In genomic region chr4:67522851-67523671, GRCh38 we compare ENCODE assay signal across 1 cellular context.
TF ChIP-seq lines count a peak whose summit lies in the region.

No MANE protein-coding gene starts in this region.

TF ChIP-seq in K562, 482 proteins besides CTCF, POLR2A, EP300 and RAD21 (continued from another document and continues in another):
- TF ChIP-seq ZNF398 (CRISPR knock-in tag; IDR thresholded peaks at IDR 0.05) = no peak
- no peak for TF ChIP-seq GMEB1 (CRISPR knock-in tag; IDR thresholded peaks at IDR 0.05)
- no peak for TF ChIP-seq RBM17 (IDR thresholded peaks at IDR 0.05; ENCODE audit: borderline replicate concordance, low read depth, low read length)
- no peak for TF ChIP-seq RNF219 (CRISPR knock-in tag; IDR thresholded peaks at IDR 0.05)
- TF ChIP-seq E2F3 (CRISPR knock-in tag; IDR thresholded peaks at IDR 0.05) = no peak
- no peak for TF ChIP-seq E2F8 (IDR thresholded peaks at IDR 0.05; ENCODE audit: low read depth, partially characterized antibody)
- no peak for TF ChIP-seq ESRRB (CRISPR knock-in tag; IDR thresholded peaks at IDR 0.05; ENCODE audit: borderline replicate concordance)
- no peak for TF ChIP-seq ZNF134 (CRISPR knock-in tag; conservative IDR thresholded peaks at IDR 0.05)
- TF ChIP-seq ZNF140 (CRISPR knock-in tag; IDR thresholded peaks at IDR 0.05) = no peak
- TF ChIP-seq ZBTB43 (CRISPR knock-in tag; IDR thresholded peaks at IDR 0.05) = no peak
- TF ChIP-seq GTF2F1 (IDR thresholded peaks at IDR 0.05; ENCODE audit: low read depth, low read length) = no peak
- TF ChIP-seq ZNF639 (CRISPR knock-in tag; conservative IDR thresholded peaks at IDR 0.05 in 1 of 2, IDR thresholded peaks at IDR 0.05 in 1 of 2) = no peak
- no peak for TF ChIP-seq RBM14 (IDR thresholded peaks at IDR 0.05; ENCODE audit: borderline replicate concordance, insufficient read depth, low read depth, low read length)
- no peak for TF ChIP-seq RB1 (IDR thresholded peaks at IDR 0.05; ENCODE audit: low read depth)
- TF ChIP-seq FOXK1 (CRISPR knock-in tag; IDR thresholded peaks at IDR 0.05; ENCODE audit: borderline replicate concordance) = no peak
- TF ChIP-seq MITF (IDR thresholded peaks at IDR 0.05) = no peak
- no peak for TF ChIP-seq ZKSCAN3 (CRISPR knock-in tag; IDR thresholded peaks at IDR 0.05)
- TF ChIP-seq CHD4 (IDR thresholded peaks at IDR 0.05; ENCODE audit: insufficient read depth, insufficient replicate concordance, low read depth, low read length, poor library complexity, severe bottlenecking) = no peak
- TF ChIP-seq ZNF23 (CRISPR knock-in tag; IDR thresholded peaks at IDR 0.05) = no peak
- TF ChIP-seq ZSCAN29 (IDR thresholded peaks at IDR 0.05) = no peak
- no peak for TF ChIP-seq MXD1 (CRISPR knock-in tag; IDR thresholded peaks at IDR 0.05; ENCODE audit: borderline replicate concordance, poor library complexity, severe bottlenecking)
- TF ChIP-seq OTX1 (CRISPR knock-in tag; IDR thresholded peaks at IDR 0.05) = no peak
- TF ChIP-seq TCF7L2 (IDR thresholded peaks at IDR 0.05; ENCODE audit: low read depth, low read length) = no peak
- no peak for TF ChIP-seq ZBTB34 (CRISPR knock-in tag; IDR thresholded peaks at IDR 0.05)
- no peak for TF ChIP-seq KDM5B (IDR thresholded peaks at IDR 0.05; ENCODE audit: insufficient replicate concordance, low read depth, low read length)
- TF ChIP-seq POLR3A (IDR thresholded peaks at IDR 0.05; ENCODE audit: borderline replicate concordance, extremely low read depth, insufficient read depth, insufficient read length) = no peak
- TF ChIP-seq THAP7 (CRISPR knock-in tag; IDR thresholded peaks at IDR 0.05) = no peak
- no peak for TF ChIP-seq NFYB (IDR thresholded peaks at IDR 0.05; ENCODE audit: extremely low read depth, insufficient read length)
- TF ChIP-seq SNRNP70 (optimal IDR thresholded peaks at IDR 0.05; ENCODE audit: low read depth, low read length) = no peak
- no peak for TF ChIP-seq DDX20 (tag; IDR thresholded peaks at IDR 0.05; ENCODE audit: low read depth)
- TF ChIP-seq KLF13 (tag; IDR thresholded peaks at IDR 0.05; ENCODE audit: borderline replicate concordance, low read depth) = no peak
- no peak for TF ChIP-seq ZNF324 (CRISPR knock-in tag; IDR thresholded peaks at IDR 0.05)
- no peak for TF ChIP-seq HMG20B (CRISPR knock-in tag; IDR thresholded peaks at IDR 0.05)
- no peak for TF ChIP-seq ZFP30 (CRISPR knock-in tag; IDR thresholded peaks at IDR 0.05; ENCODE audit: borderline replicate concordance)
- no peak for TF ChIP-seq ZNF174 (CRISPR knock-in tag; IDR thresholded peaks at IDR 0.05)
- no peak for TF ChIP-seq ZNF217 (CRISPR knock-in tag; IDR thresholded peaks at IDR 0.05)
- TF ChIP-seq PYGO2 (tag; IDR thresholded peaks at IDR 0.05) = no peak
- no peak for TF ChIP-seq ZNF584 (CRISPR knock-in tag; IDR thresholded peaks at IDR 0.05; ENCODE audit: low read depth)
- no peak for TF ChIP-seq TFE3 (CRISPR knock-in tag; IDR thresholded peaks at IDR 0.05)
- TF ChIP-seq BRF2 (IDR thresholded peaks at IDR 0.05; ENCODE audit: borderline replicate concordance, insufficient read depth, insufficient read length) = no peak
- peak; percentile 80 for TF ChIP-seq TEAD4 (IDR thresholded peaks at IDR 0.05; ENCODE audit: low read length)
- no peak for TF ChIP-seq TEAD4 (CRISPR knock-in tag; IDR thresholded peaks at IDR 0.05; ENCODE audit: borderline replicate concordance)
- no peak for TF ChIP-seq HDAC8 (tag; IDR thresholded peaks at IDR 0.05)
- no peak for TF ChIP-seq ZNF717 (CRISPR knock-in tag; IDR thresholded peaks at IDR 0.05)
- TF ChIP-seq RBBP5 (IDR thresholded peaks at IDR 0.05; ENCODE audit: borderline replicate concordance, insufficient read depth, low read length, poor library complexity, severe bottlenecking) = peak; percentile 44
- TF ChIP-seq COPS2 (conservative IDR thresholded peaks at IDR 0.05) = no peak
- no peak for TF ChIP-seq ZNF274 (IDR thresholded peaks at IDR 0.05; ENCODE audit: borderline replicate concordance, low read depth, low read length)
- no peak for TF ChIP-seq U2AF2 (optimal IDR thresholded peaks at IDR 0.05; ENCODE audit: low read depth, low read length)
- TF ChIP-seq NCOA4 (IDR thresholded peaks at IDR 0.05; ENCODE audit: partially characterized antibody) = no peak
- no peak for TF ChIP-seq SNIP1 (IDR thresholded peaks at IDR 0.05; ENCODE audit: low read depth)
